In genomic region chr4:78566834-78567501, GRCh38 we compare ENCODE assay signal across 11 cellular contexts. TPM values are rescaled to one million over a fixed set of nuclear protein-coding genes. Genes with fewer than 3 reads are reported as not detected.
DNase-seq lines count a peak whose midpoint lies in the region; ATAC-seq and TF ChIP-seq lines count a peak whose summit lies in the region.
"Had no signal": no experiment of that assay in that cellular context is flagged by ENCODE, and none has a peak within 500 bp of the region (broad histone marks: within the 10 kb centered on the region; RNA-seq: fewer than 3 reads in every experiment).

No MANE protein-coding gene starts in this region.

- no peak overlapping the region for H3K4me3 Mint-ChIP-seq in activated CD4-positive, alpha-beta T cell treated with anti-CD3 and anti-CD28 coated beads, Interleukin-2, amount 10 ng/mL, durations not matched to agents 24 days and 14 days
- H3K4me3 Mint-ChIP-seq: activated naive CD8-positive, alpha-beta T cell; natural killer cell treated with Interleukin-12 subunit alpha and Interleukin-12 subunit beta and Interleukin-15 and Interleukin-18, amount 100 ng/mL, for 72 hours had no signal

- H3K36me3 ChIP-seq in HEK293 (ENCODE audit: control insufficient read depth in 2 of 2, insufficient read depth in 1 of 2, low read length in 2 of 2) (no peaks in the 10 kb centered on the region), mesenchymal stem cell (ENCODE audit: control insufficient read depth in 1 of 2, insufficient read depth in 2 of 2, low read depth in 1 of 2, low read length in 2 of 2) (no peaks in the 10 kb centered on the region)

- no peaks in the 10 kb centered on the region for H3K4me1 Mint-ChIP-seq in activated CD4-positive, alpha-beta T cell treated with anti-CD3 and anti-CD28 coated beads, Interleukin-2, amount 10 ng/mL, durations not matched to agents 24 days and 14 days

- H4K8ac ChIP-seq in mesenchymal stem cell (ENCODE audit: low read length) = no peak overlapping the region

- peaks cover 2% of the 10 kb centered on the region for H3K79me1 ChIP-seq in mesenchymal stem cell (replicated peaks; ENCODE audit: low read length, poor library complexity, severe bottlenecking)

- H3K27ac ChIP-seq in HEK293 (ENCODE audit: extremely low read depth, low read depth, low read length) = no peak overlapping the region
- H3K27ac ChIP-seq in mesenchymal stem cell (ENCODE audit: low read length, poor library complexity, severe bottlenecking) = no peak overlapping the region

- DNase-seq in HT-29 (ENCODE audit: low spot score) (peak; percentile 50), mesenchymal stem cell (no peak), NCI-H1092 (lab: John Stamatoyannopoulos, UW) (no peak), germinal center (ENCODE audit: low spot score) (no peak), NCI-H345 (lab: John Stamatoyannopoulos, UW) (no peak)
- DNase-seq in activated CD4-positive, alpha-beta T cell treated with anti-CD3 and anti-CD28 coated beads, Interleukin-2, amount 10 ng/mL, durations not matched to agents 24 days and 14 days = no peak
- DNase-seq: DND-41 had no signal

- peak overlapping the region in 1 of 2 experiments; percentile 96 for H3K23ac ChIP-seq in mesenchymal stem cell (ENCODE audit: low read length in 2 of 2)

- no peaks in the 10 kb centered on the region; the same call in 1 of the 2 replicates for H3K4me1 ChIP-seq in HEK293 (ENCODE audit: control insufficient read depth, insufficient read depth, low read length)
- H3K4me1 ChIP-seq in mesenchymal stem cell (ENCODE audit: control insufficient read depth, insufficient read depth, low read depth, low read length) = peaks cover 10% of the 10 kb centered on the region

- peak overlapping the region; percentile 91 for H2AK5ac ChIP-seq in mesenchymal stem cell (ENCODE audit: low read length, severe bottlenecking)

- H3K4me2 ChIP-seq in mesenchymal stem cell (ENCODE audit: low read length, poor library complexity, severe bottlenecking) = no peak overlapping the region

- peaks cover 8% of the 10 kb centered on the region for H3K27me3 Mint-ChIP-seq in activated CD4-positive, alpha-beta T cell treated with anti-CD3 and anti-CD28 coated beads, Interleukin-2, amount 10 ng/mL, durations not matched to agents 24 days and 14 days

- peak overlapping the region in 1 of 2 experiments; percentile 76 for H3K18ac ChIP-seq in mesenchymal stem cell (ENCODE audit: low read depth in 1 of 2, low read length in 2 of 2)

- intact Hi-C loops in activated CD4-positive, alpha-beta T cell treated with anti-CD3 and anti-CD28 coated beads, Interleukin-2, amount 10 ng/mL, durations not matched to agents 24 days and 14 days (cut with micrococcal nuclease) = no loop called here

- H2BK12ac ChIP-seq in mesenchymal stem cell (ENCODE audit: low read length in 2 of 2) = peak overlapping the region in 1 of 2 experiments; percentile 72

- no peak overlapping the region for H2BK15ac ChIP-seq in mesenchymal stem cell (ENCODE audit: low read depth, poor library complexity, severe bottlenecking)

- peak overlapping the region; percentile 27 for H2AFZ ChIP-seq in mesenchymal stem cell (ENCODE audit: low read depth, low read length)

- POLR2A ChIA-PET in HEK293 (lab: Yijun Ruan, JAX) = no interaction called here

- H3K14ac ChIP-seq in mesenchymal stem cell (ENCODE audit: low read length in 2 of 2) = peak overlapping the region in 1 of 2 experiments; percentile 32

- no peaks in the 10 kb centered on the region for H3K27me3 ChIP-seq in mesenchymal stem cell (ENCODE audit: control insufficient read depth in 1 of 2, insufficient read depth in 1 of 2, low read length in 2 of 2)

- H4K91ac ChIP-seq in mesenchymal stem cell (ENCODE audit: low read length) = peak overlapping the region; percentile 71

- no peak for TF ChIP-seq CTCF in HEK293 (tag by site-specific recombination; IDR thresholded peaks at IDR 0.05)

- WGBS in mesenchymal stem cell = 93% methylated on average over 8 of the region's 8 CpGs

- ATAC-seq in GM18868 (IDR thresholded peaks at IDR 0.05; ENCODE audit: unreplicated experiment) = peak; percentile 91

- H3K36me3 Mint-ChIP-seq in activated CD4-positive, alpha-beta T cell treated with anti-CD3 and anti-CD28 coated beads, Interleukin-2, amount 10 ng/mL, durations not matched to agents 24 days and 14 days (ENCODE audit: low read depth) = no peaks in the 10 kb centered on the region
- H3K36me3 Mint-ChIP-seq: activated naive CD8-positive, alpha-beta T cell; natural killer cell treated with Interleukin-12 subunit alpha and Interleukin-12 subunit beta and Interleukin-15 and Interleukin-18, amount 100 ng/mL, for 72 hours had no signal

- H3K9me3 Mint-ChIP-seq in activated CD4-positive, alpha-beta T cell treated with anti-CD3 and anti-CD28 coated beads, Interleukin-2, amount 10 ng/mL, durations not matched to agents 24 days and 14 days = no peaks in the 10 kb centered on the region
- H3K9me3 Mint-ChIP-seq: natural killer cell treated with Interleukin-12 subunit alpha and Interleukin-12 subunit beta and Interleukin-15 and Interleukin-18, amount 100 ng/mL, for 72 hours had no signal

- no peaks in the 10 kb centered on the region for H3K9me3 ChIP-seq in HEK293 (ENCODE audit: control insufficient read depth, insufficient read depth, low read depth, low read length)
- no peaks in the 10 kb centered on the region for H3K9me3 ChIP-seq in mesenchymal stem cell (ENCODE audit: control insufficient read depth, low read length)

- H3K4ac ChIP-seq in mesenchymal stem cell (ENCODE audit: low read depth in 1 of 2, low read length in 2 of 2) = no peak overlapping the region

- CTCF ChIA-PET in HEK293 (lab: Yijun Ruan, JAX) = interaction anchor here (0.5 to 0.9 kb wide), 3 partner anchors 12 to 77 kb away, joined by 5 to 7 read pairs (median 5); no protein-coding TSS in a partner anchor

- H2BK120ac ChIP-seq in mesenchymal stem cell (ENCODE audit: low read depth, low read length) = no peak overlapping the region

- no peak overlapping the region for H3K4me3 ChIP-seq in HEK293 (ENCODE audit: low read depth, low read length)
- H3K4me3 ChIP-seq in mesenchymal stem cell (ENCODE audit: insufficient read depth in 1 of 2, low read depth in 1 of 2, low read length in 2 of 2) = no peak overlapping the region

- H3K9ac ChIP-seq in mesenchymal stem cell (ENCODE audit: low read length) = no peak overlapping the region

- H3K27ac Mint-ChIP-seq in activated CD4-positive, alpha-beta T cell treated with anti-CD3 and anti-CD28 coated beads, Interleukin-2, amount 10 ng/mL, durations not matched to agents 24 days and 14 days = no peak overlapping the region
- H3K27ac Mint-ChIP-seq: activated naive CD8-positive, alpha-beta T cell; natural killer cell treated with Interleukin-12 subunit alpha and Interleukin-12 subunit beta and Interleukin-15 and Interleukin-18, amount 100 ng/mL, for 72 hours had no signal

- H2BK5ac ChIP-seq in mesenchymal stem cell (ENCODE audit: low read depth, low read length, poor library complexity, severe bottlenecking) = no peak overlapping the region

TF ChIP-seq in HEK293, 187 proteins besides CTCF, POLR2A, EP300 and RAD21:
- TF ChIP-seq EGR2 (tag by site-specific recombination; IDR thresholded peaks at IDR 0.05; ENCODE audit: low read depth) = peak; percentile 75
- no peak for TF ChIP-seq ZNF280C (tag by site-specific recombination; IDR thresholded peaks at IDR 0.05)
- peak; percentile 83 for TF ChIP-seq ZFHX2 (tag by site-specific recombination; conservative IDR thresholded peaks at IDR 0.05)

RNA-seq across cellular contexts. Expression of gene ANXA3, which starts 15.4 kb away (rescaled TPM):
- 160 and 175 TPM in 2 replicates for total RNA-seq in HT-29 (2014; rRNA removed; shearing (Covaris generic))
- polyA plus RNA-seq in mesenchymal stem cell (2013, experiment 1 of 2) = 9.2 TPM
- polyA plus RNA-seq in mesenchymal stem cell (2013, experiment 2 of 2) = 9.7 TPM
- 1.9 TPM in 2 replicates for total RNA-seq in activated CD4-positive, alpha-beta T cell treated with anti-CD3 and anti-CD28 coated beads, Interleukin-2, amount 10 ng/mL, durations not matched to agents 24 days and 14 days

Comparison
In these comparisons a context has a peak if more than half of its experiments do, and no peak if none do; other contexts are left out.
1. RNA of gene ANXA3, which starts 15.4 kb away (total RNA-seq): 160 to 175 TPM in HT-29; 1.9 TPM in activated CD4-positive, alpha-beta T cell treated with anti-CD3 and anti-CD28 coated beads, Interleukin-2, amount 10 ng/mL, durations not matched to agents 24 days and 14 days; every median in the first group is over 10 times any median in the second.